In the genomic region with DNA sequence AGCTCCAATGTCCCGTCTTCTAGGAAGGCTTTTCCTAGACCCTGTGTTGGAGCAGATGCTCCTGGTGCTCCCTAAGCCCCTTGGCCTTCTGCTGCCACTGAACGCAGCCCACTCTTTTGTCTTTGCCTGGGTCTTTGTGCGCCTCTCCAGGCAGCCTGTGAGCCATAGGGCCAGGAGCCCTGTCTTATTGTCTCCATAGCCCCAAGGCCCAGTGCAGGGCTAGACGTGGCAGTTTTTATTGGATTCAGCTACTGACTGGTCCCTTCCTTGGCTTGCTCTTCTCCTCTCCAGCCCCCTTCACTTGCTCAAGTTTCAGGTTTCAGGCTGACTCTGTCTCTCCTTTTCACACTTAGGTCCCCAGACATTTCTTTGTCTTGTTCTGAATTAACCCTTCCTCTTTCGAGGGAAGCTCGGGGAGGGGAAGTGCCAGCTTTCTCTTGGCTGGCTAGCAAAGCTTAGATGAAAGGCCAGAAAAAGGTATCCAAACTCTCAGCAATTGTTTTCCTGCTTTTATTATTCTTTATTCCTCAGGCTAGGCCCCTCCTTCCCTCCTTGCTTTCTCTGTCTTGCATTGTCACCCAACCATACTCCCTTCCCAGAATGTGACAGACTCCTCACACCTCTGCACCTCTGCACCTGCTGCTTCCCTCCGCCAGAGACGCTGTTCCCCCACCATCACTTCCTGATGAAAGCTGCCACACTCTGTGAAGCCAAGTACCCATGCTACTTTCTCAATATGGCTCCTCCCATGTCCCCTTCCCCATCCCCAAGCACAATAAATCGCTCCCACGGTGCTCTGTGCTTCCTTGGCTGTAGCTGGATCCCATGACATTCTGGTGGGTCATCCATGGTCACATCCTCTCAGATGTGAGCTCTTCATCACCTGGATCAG, we compare ENCODE assay signal across 12 cellular contexts.
DNase-seq lines count a peak whose midpoint lies in the region; ATAC-seq, FAIRE-seq and TF ChIP-seq lines count a peak whose summit lies in the region.
"Had no signal": no experiment of that assay in that cellular context is flagged by ENCODE, and none has a peak within 500 bp of the region (broad histone marks: within the 10 kb centered on the region; RNA-seq: fewer than 3 reads in every experiment).

No MANE protein-coding gene starts in this region.

- peaks cover 10% of the 10 kb centered on the region for H3K4me1 ChIP-seq in CD4-positive, CD25-positive, alpha-beta regulatory T cell (ENCODE audit: control insufficient read depth, insufficient read depth, low read length, poor library complexity, severe bottlenecking)

- H3K27ac ChIP-seq in CD4-positive, CD25-positive, alpha-beta regulatory T cell (ENCODE audit: insufficient read depth, low read length, poor library complexity, severe bottlenecking): no peak overlapping the region
- H3K27ac ChIP-seq: heart left ventricle, thoracic aorta had no signal

- H3K4me3 ChIP-seq in CD4-positive, CD25-positive, alpha-beta regulatory T cell (ENCODE audit: low read depth, low read length): no peak overlapping the region
- H3K4me3 ChIP-seq: heart left ventricle, thoracic aorta had no signal

- no peaks in the 10 kb centered on the region for H3K36me3 Mint-ChIP-seq in CD4-positive, CD25-positive, alpha-beta regulatory T cell
- no peaks in the 10 kb centered on the region for H3K36me3 Mint-ChIP-seq in WTC11

- peak; percentile 84 for FAIRE-seq in GM19239 (lab: Jason Lieb, UNC)
- FAIRE-seq: astrocyte had no signal

- DNase-seq in CD4-positive, CD25-positive, alpha-beta regulatory T cell: peak in 1 of 3 donors; percentile 14
- DNase-seq in GM19239 (ENCODE audit: insufficient read length, low spot score) (peak; percentile 54), WTC11 (ENCODE audit: low spot score) (no peak), AG08395 (ENCODE audit: low spot score) (no peak), NCI-H1436 treated with DMSO at 0.1 percent for 48 hours (lab: John Stamatoyannopoulos, UW) (no peak), left lobe of liver (ENCODE audit: low spot score) (no peak), GOT3 (lab: John Stamatoyannopoulos, UW) (no peak)
- DNase-seq: heart left ventricle, right cardiac atrium had no signal

- H3K4me3 Mint-ChIP-seq in CD4-positive, CD25-positive, alpha-beta regulatory T cell: no peak overlapping the region
- no peak overlapping the region for H3K4me3 Mint-ChIP-seq in WTC11

- POLR2A ChIA-PET in WTC11 (lab: Charles Lee): no interaction called here

- TF ChIP-seq CTCF in WTC11 (IDR thresholded peaks at IDR 0.05): no peak

- CTCF ChIA-PET in WTC11 (lab: Charles Lee): interaction anchor here (0.8 to 2.3 kb wide), 14 partner anchors 9 to 195 kb away, joined by 3 to 12 read pairs (median 4); no protein-coding TSS in a partner anchor

- peak overlapping the region in 2 of 3 donors; percentile 26 to 57 for H3K27ac Mint-ChIP-seq in CD4-positive, CD25-positive, alpha-beta regulatory T cell
- peak overlapping the region; percentile 8; the same call in 1 of the 2 replicates for H3K27ac Mint-ChIP-seq in WTC11

- H3K27me3 ChIP-seq in CD4-positive, CD25-positive, alpha-beta regulatory T cell (ENCODE audit: control insufficient read depth, insufficient read depth, low read length): no peaks in the 10 kb centered on the region
- H3K27me3 ChIP-seq: heart left ventricle had no signal

- no peak for ATAC-seq in CD4-positive, CD25-positive, alpha-beta regulatory T cell (ENCODE audit: low read depth in 2 of 2)
- ATAC-seq in HG03097 (IDR thresholded peaks at IDR 0.05; ENCODE audit: low FRiP score, unreplicated experiment): peak; percentile 40
- peak; percentile 74 for ATAC-seq in WTC11
- ATAC-seq in left lobe of liver: no peak
- ATAC-seq: heart left ventricle, right cardiac atrium had no signal

- H3K27me3 Mint-ChIP-seq in CD4-positive, CD25-positive, alpha-beta regulatory T cell: no peaks in the 10 kb centered on the region
- H3K27me3 Mint-ChIP-seq in WTC11 (ENCODE audit: low read depth): peaks cover 5% of the 10 kb centered on the region

- peaks cover 3 to 24% (median 17%) of the 10 kb centered on the region in 4 donors for H3K4me1 Mint-ChIP-seq in CD4-positive, CD25-positive, alpha-beta regulatory T cell
- peaks cover 17% of the 10 kb centered on the region for H3K4me1 Mint-ChIP-seq in WTC11

- H3K9me3 ChIP-seq in CD4-positive, CD25-positive, alpha-beta regulatory T cell (ENCODE audit: control insufficient read depth in 2 of 2, low read length in 2 of 2): no peaks in the 10 kb centered on the region
- H3K9me3 ChIP-seq: heart left ventricle, thoracic aorta had no signal

- peaks cover 0 to 2% (median 0%) of the 10 kb centered on the region in 7 donors for H3K9me3 Mint-ChIP-seq in CD4-positive, CD25-positive, alpha-beta regulatory T cell
- H3K9me3 Mint-ChIP-seq in WTC11: no peaks in the 10 kb centered on the region

- H3K36me3 ChIP-seq in CD4-positive, CD25-positive, alpha-beta regulatory T cell (ENCODE audit: control insufficient read depth, insufficient read depth, low read length): no peaks in the 10 kb centered on the region
- H3K36me3 ChIP-seq: heart left ventricle, thoracic aorta had no signal

TF ChIP-seq in WTC11, 78 proteins besides CTCF, POLR2A, EP300 and RAD21:
- TF ChIP-seq, protein P1, sequence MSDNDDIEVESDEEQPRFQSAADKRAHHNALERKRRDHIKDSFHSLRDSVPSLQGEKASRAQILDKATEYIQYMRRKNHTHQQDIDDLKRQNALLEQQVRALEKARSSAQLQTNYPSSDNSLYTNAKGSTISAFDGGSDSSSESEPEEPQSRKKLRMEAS (CRISPR knock-in tag; IDR thresholded peaks at IDR 0.05): 0 out of 2 replicates have a peak, but pooled peaks have one; percentile 17
- TF ChIP-seq KAT7 (CRISPR knock-in tag; IDR thresholded peaks at IDR 0.05; ENCODE audit: borderline replicate concordance): no peak

Comparison
In these comparisons a context has a peak if more than half of its experiments do, and no peak if none do; other contexts are left out.
1. ATAC-seq: peak in HG03097 (single experiment) and WTC11 (single experiment); none in CD4-positive, CD25-positive, alpha-beta regulatory T cell (0 of 2) and left lobe of liver (single experiment).